In the genomic region with DNA sequence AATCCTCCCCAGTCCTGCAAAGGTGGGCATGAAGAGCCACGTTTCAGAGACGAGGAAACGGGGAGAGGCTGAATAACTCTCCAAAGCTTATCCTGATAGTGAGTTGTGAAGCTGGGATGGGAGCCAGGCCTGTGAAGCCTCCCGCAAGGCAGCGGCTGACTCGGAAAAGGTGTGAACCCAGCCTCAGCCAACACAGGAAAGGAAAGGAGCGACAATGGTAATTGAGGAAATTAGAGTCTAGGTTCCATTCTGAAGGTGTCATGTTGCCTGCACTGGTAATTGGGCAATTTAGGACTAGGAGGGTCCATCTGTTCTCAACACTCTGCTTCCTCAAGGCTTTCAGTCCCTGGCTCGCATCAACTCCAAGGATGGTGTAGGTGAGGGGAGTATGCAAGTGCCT, we compare ENCODE assay signal across 19 cellular contexts.
A peak's percentile ranks its signal among the peaks of the same experiment; 100 is the strongest.
DNase-seq lines count a peak whose midpoint lies in the region; ATAC-seq and TF ChIP-seq lines count a peak whose summit lies in the region.
"Had no signal": no experiment of that assay in that cellular context is flagged by ENCODE, and none has a peak within 500 bp of the region (broad histone marks: within the 10 kb centered on the region; RNA-seq: fewer than 3 reads in every experiment).

No MANE protein-coding gene starts in this region.

- H3K4me1 Mint-ChIP-seq in endodermal cell = peaks cover 19% of the 10 kb centered on the region
- H3K4me1 Mint-ChIP-seq: central memory CD8-positive, alpha-beta T cell; stimulated activated effector memory CD8-positive, alpha-beta T cell treated with anti-CD3 and anti-CD28 coated beads, Interleukin-12 subunit alpha, Interleukin-12 subunit beta, amount 100 ng/mL, for 72 hours; T-cell had no signal

- H3K4me3 ChIP-seq in endodermal cell (ENCODE audit: low read length) = no peak overlapping the region
- H3K4me3 ChIP-seq: BLaER1, GM12878, sigmoid colon had no signal

- H3K4me1 ChIP-seq in endodermal cell (ENCODE audit: control insufficient read depth, insufficient read depth, low read length) = peaks cover 14% of the 10 kb centered on the region

- H3K27ac Mint-ChIP-seq in endodermal cell = no peak overlapping the region
- H3K27ac Mint-ChIP-seq: activated naive CD8-positive, alpha-beta T cell; stimulated activated effector memory CD8-positive, alpha-beta T cell treated with anti-CD3 and anti-CD28 coated beads, Interleukin-12 subunit alpha, Interleukin-12 subunit beta, amount 100 ng/mL, for 72 hours; T-cell had no signal

- WGBS in endodermal cell (ENCODE audit: insufficient coverage in 1 of 2, insufficient read length in 1 of 2), 2 experiments = 58 to 88% methylated on average over 4 to 8 of the region's 8 CpGs

- H3K9me3 ChIP-seq in endodermal cell (ENCODE audit: control insufficient read depth, low read length) = no peaks in the 10 kb centered on the region
- H3K9me3 ChIP-seq: BLaER1, sigmoid colon had no signal

- no peaks in the 10 kb centered on the region for H3K27me3 ChIP-seq in endodermal cell (ENCODE audit: control insufficient read depth, insufficient read depth, low read length, poor library complexity, severe bottlenecking)
- H3K27me3 ChIP-seq: BLaER1, sigmoid colon had no signal

- H3K36me3 ChIP-seq in endodermal cell (ENCODE audit: control insufficient read depth, insufficient read depth, low read length) = peaks cover 32% of the 10 kb centered on the region
- H3K36me3 ChIP-seq: BLaER1, sigmoid colon had no signal

- TF ChIP-seq POLR2A in GM18505 (IDR thresholded peaks at IDR 0.05; ENCODE audit: borderline replicate concordance, extremely low read depth, insufficient read depth, insufficient read length) = no peak

- H3K36me3 Mint-ChIP-seq in endodermal cell (ENCODE audit: low read depth) = peaks cover 6% of the 10 kb centered on the region
- H3K36me3 Mint-ChIP-seq: activated naive CD8-positive, alpha-beta T cell; stimulated activated effector memory CD8-positive, alpha-beta T cell treated with anti-CD3 and anti-CD28 coated beads, Interleukin-12 subunit alpha, Interleukin-12 subunit beta, amount 100 ng/mL, for 72 hours; T-cell had no signal

- H3K9me3 Mint-ChIP-seq in endodermal cell = no peaks in the 10 kb centered on the region
- H3K9me3 Mint-ChIP-seq: central memory CD8-positive, alpha-beta T cell; stimulated activated effector memory CD8-positive, alpha-beta T cell treated with anti-CD3 and anti-CD28 coated beads, Interleukin-12 subunit alpha, Interleukin-12 subunit beta, amount 100 ng/mL, for 72 hours; T-cell had no signal

- TF ChIP-seq CTCF in endodermal cell (conservative IDR thresholded peaks at IDR 0.05) = no peak
- TF ChIP-seq CTCF in GM20000 (IDR thresholded peaks at IDR 0.05; ENCODE audit: extremely low read depth, missing control alignments) = no peak

- H3K4me3 Mint-ChIP-seq in endodermal cell = no peak overlapping the region
- H3K4me3 Mint-ChIP-seq: activated naive CD8-positive, alpha-beta T cell; central memory CD8-positive, alpha-beta T cell; stimulated activated effector memory CD8-positive, alpha-beta T cell treated with anti-CD3 and anti-CD28 coated beads, Interleukin-12 subunit alpha, Interleukin-12 subunit beta, amount 100 ng/mL, for 72 hours; T-cell had no signal

- no peak for ATAC-seq in HG03045 (IDR thresholded peaks at IDR 0.05; ENCODE audit: unreplicated experiment)
- no peak for ATAC-seq in GM18505 (IDR thresholded peaks at IDR 0.05; ENCODE audit: unreplicated experiment)
- ATAC-seq: activated CD4-positive, CD25-positive, alpha-beta regulatory T cell treated with anti-CD3 and anti-CD28 coated beads, Interleukin-2, amount 50 U/mL, for 24 hours; GM12878; stimulated activated effector memory CD8-positive, alpha-beta T cell treated with anti-CD3 and anti-CD28 coated beads, Interleukin-12 subunit alpha, Interleukin-12 subunit beta, amount 100 ng/mL, for 72 hours; T-cell had no signal

- H3K27me3 Mint-ChIP-seq in endodermal cell (ENCODE audit: insufficient read depth) = peaks cover 7% of the 10 kb centered on the region

- DNase-seq in NCI-H1092 (lab: John Stamatoyannopoulos, UW) (peak; percentile 16), NCI-H2227 (lab: John Stamatoyannopoulos, UW; ENCODE audit: unreplicated experiment) (peak; percentile 55), endodermal cell (peak; percentile 81), occipital lobe (lab: John Stamatoyannopoulos, UW) (peak; percentile 19), GM20000 (ENCODE audit: low spot score) (no peak), AML-193 (lab: John Stamatoyannopoulos, UW) (no peak)
- DNase-seq: NCI-H1694; sigmoid colon; stimulated activated CD4-positive, alpha-beta T cell treated with anti-CD3 and anti-CD28 coated beads, Interleukin-4, amount 100 ng/mL, for 4 hours; T-cell had no signal

- H3K27ac ChIP-seq in endodermal cell (ENCODE audit: low read depth, low read length) = no peak overlapping the region
- H3K27ac ChIP-seq: BLaER1, KMS-11, sigmoid colon had no signal

- H3K9ac ChIP-seq in endodermal cell (ENCODE audit: extremely low read depth, low read length, poor library complexity, severe bottlenecking) = no peak overlapping the region
- H3K9ac ChIP-seq: BLaER1, KMS-11 had no signal

Comparison
In these comparisons a context has a peak if more than half of its experiments do, and no peak if none do; other contexts are left out.
1. DNase-seq: peak in NCI-H1092 (single experiment), NCI-H2227 (single experiment), endodermal cell (single experiment) and occipital lobe (single experiment); none in GM20000 (single experiment) and AML-193 (0 of 2).